In genomic region chr16:85306071-85306792, GRCh38 we compare ENCODE assay signal across 1 cellular context.
TF ChIP-seq lines count a peak whose summit lies in the region.

No MANE protein-coding gene starts in this region.

TF ChIP-seq in HepG2, 621 proteins besides CTCF, POLR2A, EP300 and RAD21 (continued from another document and continues in another):
- peak; percentile 47 for TF ChIP-seq ZNF407 (CRISPR knock-in tag; IDR thresholded peaks at IDR 0.05; ENCODE audit: not compliant biosample characterization)
- TF ChIP-seq STAT5B (CRISPR knock-in tag; IDR thresholded peaks at IDR 0.05), result 0 out of 2 replicates have a peak, but pooled peaks have one; percentile 38
- no peak for TF ChIP-seq AHDC1 (CRISPR knock-in tag; IDR thresholded peaks at IDR 0.05; ENCODE audit: borderline replicate concordance)
- TF ChIP-seq CENPBD1 (CRISPR knock-in tag; IDR thresholded peaks at IDR 0.05; ENCODE audit: borderline replicate concordance, low read depth), result no peak
- TF ChIP-seq ETV5 (CRISPR knock-in tag; IDR thresholded peaks at IDR 0.05; ENCODE audit: borderline replicate concordance), result peak; percentile 86
- peak; percentile 95; the same call in 1 of the 2 replicates for TF ChIP-seq ZBED4 (CRISPR knock-in tag; IDR thresholded peaks at IDR 0.05; ENCODE audit: borderline replicate concordance)
- 0 out of 2 replicates have a peak, but pooled peaks have one; percentile 50 for TF ChIP-seq E2F5 (CRISPR knock-in tag; conservative IDR thresholded peaks at IDR 0.05)
- no peak for TF ChIP-seq ZBTB4 (CRISPR knock-in tag; IDR thresholded peaks at IDR 0.05; ENCODE audit: borderline replicate concordance)
- no peak for TF ChIP-seq ZFYVE20 (CRISPR knock-in tag; IDR thresholded peaks at IDR 0.05; ENCODE audit: borderline replicate concordance, low read depth)
- no peak for TF ChIP-seq ZNF615 (CRISPR knock-in tag; IDR thresholded peaks at IDR 0.05; ENCODE audit: borderline replicate concordance)
- no peak for TF ChIP-seq SIX1 (CRISPR knock-in tag; IDR thresholded peaks at IDR 0.05; ENCODE audit: borderline replicate concordance)
- TF ChIP-seq GTF3A (CRISPR knock-in tag; conservative IDR thresholded peaks at IDR 0.05), result no peak; the same call in 1 of the 2 replicates
- TF ChIP-seq ZNF280B (CRISPR knock-in tag; IDR thresholded peaks at IDR 0.05; ENCODE audit: borderline replicate concordance), result peak; percentile 98
- TF ChIP-seq PCBP1 (IDR thresholded peaks at IDR 0.05; ENCODE audit: borderline replicate concordance, low read depth, low read length), result no peak
- peak; percentile 92 for TF ChIP-seq ZNF280D (CRISPR knock-in tag; IDR thresholded peaks at IDR 0.05)
